8 cellular contexts compared by ENCODE assay signal in genomic region chrX:153460826-153461225, GRCh38. TPM values are rescaled to one million over a fixed set of nuclear protein-coding genes. Genes with fewer than 3 reads are reported as not detected.
DNase-seq lines count a peak whose midpoint lies in the region; ATAC-seq lines count a peak whose summit lies in the region.

No MANE protein-coding gene starts in this region.

- peak; percentile 45 for ATAC-seq in effector memory CD8-positive, alpha-beta T cell (replicated peaks)
- ATAC-seq in natural killer cell treated with Interleukin-12 subunit alpha and Interleukin-12 subunit beta and Interleukin-15 and Interleukin-18, amount 100 ng/mL, for 72 hours: no peak
- ATAC-seq in HG03469 (IDR thresholded peaks at IDR 0.05; ENCODE audit: unreplicated experiment): no peak

- H3K4me3 Mint-ChIP-seq in effector memory CD8-positive, alpha-beta T cell: no peak overlapping the region
- no peak overlapping the region for H3K4me3 Mint-ChIP-seq in natural killer cell treated with Interleukin-12 subunit alpha and Interleukin-12 subunit beta and Interleukin-15 and Interleukin-18, amount 100 ng/mL, for 72 hours

- H3K36me3 Mint-ChIP-seq in effector memory CD8-positive, alpha-beta T cell (ENCODE audit: insufficient read depth): peaks cover 13% of the 10 kb centered on the region
- peaks cover 7% of the 10 kb centered on the region for H3K36me3 Mint-ChIP-seq in natural killer cell treated with Interleukin-12 subunit alpha and Interleukin-12 subunit beta and Interleukin-15 and Interleukin-18, amount 100 ng/mL, for 72 hours

- no peaks in the 10 kb centered on the region for H3K27me3 Mint-ChIP-seq in effector memory CD8-positive, alpha-beta T cell
- no peaks in the 10 kb centered on the region for H3K27me3 Mint-ChIP-seq in natural killer cell treated with Interleukin-12 subunit alpha and Interleukin-12 subunit beta and Interleukin-15 and Interleukin-18, amount 100 ng/mL, for 72 hours

- H3K4me1 Mint-ChIP-seq in effector memory CD8-positive, alpha-beta T cell (ENCODE audit: low read depth in 2 of 2): peaks cover 0 to 1% of the 10 kb centered on the region in 2 donors
- no peaks in the 10 kb centered on the region for H3K4me1 Mint-ChIP-seq in natural killer cell treated with Interleukin-12 subunit alpha and Interleukin-12 subunit beta and Interleukin-15 and Interleukin-18, amount 100 ng/mL, for 72 hours (ENCODE audit: low read depth in 2 of 2)

- H3K27ac Mint-ChIP-seq in effector memory CD8-positive, alpha-beta T cell: no peak overlapping the region
- no peak overlapping the region for H3K27ac Mint-ChIP-seq in natural killer cell treated with Interleukin-12 subunit alpha and Interleukin-12 subunit beta and Interleukin-15 and Interleukin-18, amount 100 ng/mL, for 72 hours

- no peaks in the 10 kb centered on the region for H3K9me3 Mint-ChIP-seq in effector memory CD8-positive, alpha-beta T cell
- no peaks in the 10 kb centered on the region for H3K9me3 Mint-ChIP-seq in natural killer cell treated with Interleukin-12 subunit alpha and Interleukin-12 subunit beta and Interleukin-15 and Interleukin-18, amount 100 ng/mL, for 72 hours

- DNase-seq in NCI-H1436 (lab: John Stamatoyannopoulos, UW): peak; percentile 47
- no peak for DNase-seq in NCI-H1436 treated with DMSO at 0.1 percent for 48 hours (lab: John Stamatoyannopoulos, UW)
- peak; percentile 51 for DNase-seq in M059J (ENCODE audit: low read depth)
- peak; percentile 44 for DNase-seq in activated CD4-positive, CD25-positive, alpha-beta regulatory T cell treated with anti-CD3 and anti-CD28 coated beads, Interleukin-2, amount 50 U/mL, for 72 hours
- DNase-seq in effector memory CD8-positive, alpha-beta T cell: peak; percentile 8 to 22 (median 20)
- peak; percentile 53 for DNase-seq in natural killer cell treated with Interleukin-12 subunit alpha and Interleukin-12 subunit beta and Interleukin-15 and Interleukin-18, amount 100 ng/mL, for 72 hours (ENCODE audit: low spot score)
- no peak for DNase-seq in NCI-H2029 treated with DMSO at 0.1 percent for 48 hours (lab: John Stamatoyannopoulos, UW)

RNA-seq across cellular contexts. Expression of gene HAUS7, which starts 9.6 kb away (rescaled TPM):
- total RNA-seq in M059J (2014; rRNA removed; shearing (Covaris generic)): 76.0 and 85.3 TPM in 2 replicates
- 10 to 100 TPM; 39.0 to 70.6 TPM for total RNA-seq in natural killer cell treated with Interleukin-12 subunit alpha and Interleukin-12 subunit beta and Interleukin-15 and Interleukin-18, amount 100 ng/mL, for 72 hours

RNA-seq across cellular contexts. Expression of gene TREX2, which starts 15.0 kb away (rescaled TPM):
- 1.6 TPM in 1 of 2 replicates, not detected in the other for total RNA-seq in M059J (2014; rRNA removed; shearing (Covaris generic))
- 1 to 10 TPM; 1.4 to 4.5 TPM for total RNA-seq in natural killer cell treated with Interleukin-12 subunit alpha and Interleukin-12 subunit beta and Interleukin-15 and Interleukin-18, amount 100 ng/mL, for 72 hours

RNA-seq across cellular contexts. Expression of gene BGN, which starts 34.0 kb away (rescaled TPM):
- 53.3 TPM in 2 replicates for total RNA-seq in M059J (2014; rRNA removed; shearing (Covaris generic))
- not detected for total RNA-seq in natural killer cell treated with Interleukin-12 subunit alpha and Interleukin-12 subunit beta and Interleukin-15 and Interleukin-18, amount 100 ng/mL, for 72 hours

RNA-seq across cellular contexts. Expression of gene ZFP92, which starts 49.6 kb away (rescaled TPM):
- not detected in 2 replicates for total RNA-seq in M059J (2014; rRNA removed; shearing (Covaris generic))
- total RNA-seq in natural killer cell treated with Interleukin-12 subunit alpha and Interleukin-12 subunit beta and Interleukin-15 and Interleukin-18, amount 100 ng/mL, for 72 hours: 1 to 10 TPM; 2.1 to 3.3 TPM

RNA-seq across cellular contexts. Expression of gene ATP2B3, which starts 56.6 kb away (rescaled TPM):
- not detected in 2 replicates for total RNA-seq in M059J (2014; rRNA removed; shearing (Covaris generic))
- not detected for total RNA-seq in natural killer cell treated with Interleukin-12 subunit alpha and Interleukin-12 subunit beta and Interleukin-15 and Interleukin-18, amount 100 ng/mL, for 72 hours

Comparison
In these comparisons a context has a peak if more than half of its experiments do, and no peak if none do; other contexts are left out.
1. DNase-seq: peak in NCI-H1436 (single experiment), M059J (single experiment), activated CD4-positive, CD25-positive, alpha-beta regulatory T cell treated with anti-CD3 and anti-CD28 coated beads, Interleukin-2, amount 50 U/mL, for 72 hours (single experiment), effector memory CD8-positive, alpha-beta T cell (3 of 3) and natural killer cell treated with Interleukin-12 subunit alpha and Interleukin-12 subunit beta and Interleukin-15 and Interleukin-18, amount 100 ng/mL, for 72 hours (single experiment); none in NCI-H1436 treated with DMSO at 0.1 percent for 48 hours (single experiment) and NCI-H2029 treated with DMSO at 0.1 percent for 48 hours (single experiment).
2. RNA of gene BGN, which starts 34.0 kb away (total RNA-seq): 53.3 TPM in M059J; not detected in natural killer cell treated with Interleukin-12 subunit alpha and Interleukin-12 subunit beta and Interleukin-15 and Interleukin-18, amount 100 ng/mL, for 72 hours; every median in the first group is over 10 times any median in the second.